ENCODE assay signal across 12 cellular contexts in genomic region chr5:121503111-121503840, GRCh38.
DNase-seq lines count a peak whose midpoint lies in the region; ATAC-seq, FAIRE-seq and TF ChIP-seq lines count a peak whose summit lies in the region.
"Had no signal": no experiment of that assay in that cellular context is flagged by ENCODE, and none has a peak within 500 bp of the region (broad histone marks: within the 10 kb centered on the region; RNA-seq: fewer than 3 reads in every experiment).

No MANE protein-coding gene starts in this region.

- intact Hi-C loops in left lung (cut with DNase I) = no loop called here

- H3K27ac Mint-ChIP-seq in osteocyte (ENCODE audit: unreplicated experiment) = no peak overlapping the region

- TF ChIP-seq POLR2A in NB4 (IDR thresholded peaks at IDR 0.05; ENCODE audit: extremely low read depth, insufficient read length) = no peak

- no peaks in the 10 kb centered on the region for H3K4me1 ChIP-seq in left lung

- no peak overlapping the region for H3K27ac ChIP-seq in left lung

- H3K36me3 Mint-ChIP-seq in osteocyte (ENCODE audit: unreplicated experiment) = no peaks in the 10 kb centered on the region

- DNase-seq in COR-L47 (lab: John Stamatoyannopoulos, UW) = peak; percentile 20
- DNase-seq in NB4 (ENCODE audit: low read depth) = peak; percentile 6
- peak; percentile 4 for DNase-seq in bronchial epithelial cell (ENCODE audit: low read depth)
- DNase-seq in left lung = peak in 1 of 2 donors; percentile 38
- DNase-seq in stimulated activated CD4-positive, alpha-beta T cell treated with anti-CD3 and anti-CD28 coated beads, Interleukin-4, amount 100 ng/mL, for 24 hours = no peak
- no peak for DNase-seq in effector CD8-positive, alpha-beta T cell (lab: John Stamatoyannopoulos, UW)
- no peak for DNase-seq in HTR-8/SVneo (ENCODE audit: insufficient read length, low spot score)
- DNase-seq in osteocyte (ENCODE audit: extremely low spot score, unreplicated experiment) = no peak
- DNase-seq: NCI-H2171; stimulated activated CD4-positive, alpha-beta T cell treated with anti-CD3 and anti-CD28 coated beads, Interleukin-2, amount 100 ng/mL, for 24 hours had no signal

- no peaks in the 10 kb centered on the region for H3K27me3 Mint-ChIP-seq in osteocyte (ENCODE audit: unreplicated experiment)
- H3K27me3 Mint-ChIP-seq: central memory CD8-positive, alpha-beta T cell had no signal

- TF ChIP-seq CTCF in NB4 (IDR thresholded peaks at IDR 0.05; ENCODE audit: low read depth, low read length) = no peak
- no peak for TF ChIP-seq CTCF in bronchial epithelial cell (IDR thresholded peaks at IDR 0.05; ENCODE audit: insufficient read depth, low read length, severe bottlenecking)
- TF ChIP-seq CTCF in left lung (IDR thresholded peaks at IDR 0.05) = no peak
- no peak for TF ChIP-seq CTCF in osteocyte (IDR thresholded peaks at IDR 0.05)

- no peak overlapping the region for H3K4me3 Mint-ChIP-seq in osteocyte (ENCODE audit: unreplicated experiment)
- H3K4me3 Mint-ChIP-seq: central memory CD8-positive, alpha-beta T cell had no signal

- H3K36me3 ChIP-seq in bronchial epithelial cell (ENCODE audit: control insufficient read depth, insufficient read depth, low read length) (no peaks in the 10 kb centered on the region), left lung (no peaks in the 10 kb centered on the region)

- H3K4me3 ChIP-seq in NB4 (ENCODE audit: low read depth, low read length) = no peak overlapping the region
- H3K4me3 ChIP-seq in bronchial epithelial cell (ENCODE audit: low read depth, low read length) = no peak overlapping the region
- H3K4me3 ChIP-seq in left lung = no peak overlapping the region

- peaks cover 10% of the 10 kb centered on the region for H3K4me1 Mint-ChIP-seq in osteocyte (ENCODE audit: unreplicated experiment)
- H3K4me1 Mint-ChIP-seq: central memory CD8-positive, alpha-beta T cell had no signal

- H3K27me3 ChIP-seq in bronchial epithelial cell (ENCODE audit: control insufficient read depth, insufficient read depth, low read length) (no peaks in the 10 kb centered on the region), left lung (no peaks in the 10 kb centered on the region)

- no peaks in the 10 kb centered on the region for H3K9me3 ChIP-seq in left lung

- ATAC-seq in left lung = peak; percentile 82

- FAIRE-seq in bronchial epithelial cell (lab: Jason Lieb, UNC) = no peak
- no peak for FAIRE-seq in HTR-8/SVneo (lab: Jason Lieb, UNC)
- FAIRE-seq: D721Med had no signal

- no peaks in the 10 kb centered on the region for H3K9me3 Mint-ChIP-seq in osteocyte (ENCODE audit: unreplicated experiment)

Comparison
In these comparisons a context has a peak if more than half of its experiments do, and no peak if none do; other contexts are left out.
1. DNase-seq: peak in COR-L47 (single experiment), NB4 (single experiment) and bronchial epithelial cell (single experiment); none in stimulated activated CD4-positive, alpha-beta T cell treated with anti-CD3 and anti-CD28 coated beads, Interleukin-4, amount 100 ng/mL, for 24 hours (single experiment), effector CD8-positive, alpha-beta T cell (single experiment), HTR-8/SVneo (single experiment) and osteocyte (single experiment).